24 cellular contexts compared by ENCODE assay signal in the genomic region with DNA sequence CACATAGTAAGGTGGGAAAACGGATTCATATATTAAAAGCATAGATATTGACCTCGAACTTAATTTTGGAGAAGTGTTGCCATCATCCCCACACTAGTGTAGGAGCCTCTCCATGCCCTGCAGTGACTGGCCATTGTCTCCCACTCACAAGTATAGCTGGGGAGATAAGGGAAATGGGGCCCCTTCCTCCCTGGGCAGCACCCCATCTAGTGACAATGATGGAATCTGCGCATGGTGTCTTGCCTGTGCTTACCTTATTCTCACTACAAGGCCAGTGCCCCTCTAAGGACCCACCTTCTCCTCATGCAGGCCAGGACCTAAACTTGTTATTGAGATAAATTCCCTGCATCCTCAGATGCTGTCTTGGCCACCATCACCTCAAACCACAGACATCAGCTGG.
DNase-seq lines count a peak whose midpoint lies in the region; ATAC-seq and TF ChIP-seq lines count a peak whose summit lies in the region.
"Had no signal": no experiment of that assay in that cellular context is flagged by ENCODE, and none has a peak within 500 bp of the region (broad histone marks: within the 10 kb centered on the region; RNA-seq: fewer than 3 reads in every experiment).

No MANE protein-coding gene starts in this region.

- H3K9me3 Mint-ChIP-seq in activated naive CD4-positive, alpha-beta T cell treated with anti-CD3 and anti-CD28 coated beads, Interleukin-2, amount 10 ng/mL, durations not matched to agents 7 days and 5 days, result no peaks in the 10 kb centered on the region
- H3K9me3 Mint-ChIP-seq: CD4-positive, alpha-beta T cell had no signal

- H3K27me3 ChIP-seq in Loucy (ENCODE audit: insufficient read depth, low read length, poor library complexity, severe bottlenecking), result no peaks in the 10 kb centered on the region
- H3K27me3 ChIP-seq: BLaER1 treated with 17β-estradiol and CSF1 and Interleukin-3, amounts not matched to agents 10 nM and 100 nM had no signal

- H2AFZ ChIP-seq in Loucy (ENCODE audit: low read length), result no peak overlapping the region

- no peaks in the 10 kb centered on the region for H3K36me3 ChIP-seq in Loucy (ENCODE audit: insufficient read depth, low read length)

- no peak overlapping the region for H3K27ac Mint-ChIP-seq in activated naive CD4-positive, alpha-beta T cell treated with anti-CD3 and anti-CD28 coated beads, Interleukin-2, amount 10 ng/mL, durations not matched to agents 7 days and 5 days
- H3K27ac Mint-ChIP-seq: CD4-positive, alpha-beta T cell; H9 had no signal

- H3K9ac ChIP-seq in Loucy (ENCODE audit: low read depth, low read length, poor library complexity, severe bottlenecking), result no peak overlapping the region
- H3K9ac ChIP-seq: BLaER1 treated with 17β-estradiol and CSF1 and Interleukin-3, amounts not matched to agents 10 nM and 100 nM had no signal

- no peaks in the 10 kb centered on the region for H3K9me2 ChIP-seq in Loucy (replicated peaks; ENCODE audit: low read depth, low read length)

- no peaks in the 10 kb centered on the region for H3K36me3 Mint-ChIP-seq in activated naive CD4-positive, alpha-beta T cell treated with anti-CD3 and anti-CD28 coated beads, Interleukin-2, amount 10 ng/mL, durations not matched to agents 7 days and 5 days

- no peaks in the 10 kb centered on the region for H3K4me1 ChIP-seq in Loucy (ENCODE audit: insufficient read depth, low read length, poor library complexity, severe bottlenecking)
- H3K4me1 ChIP-seq: A549; BLaER1 treated with 17β-estradiol and CSF1 and Interleukin-3, amounts not matched to agents 10 nM and 100 nM had no signal

- no peak overlapping the region for H3K4me3 Mint-ChIP-seq in activated naive CD4-positive, alpha-beta T cell treated with anti-CD3 and anti-CD28 coated beads, Interleukin-2, amount 10 ng/mL, durations not matched to agents 7 days and 5 days
- H3K4me3 Mint-ChIP-seq: CD4-positive, alpha-beta T cell; H9 had no signal

- no peaks in the 10 kb centered on the region for H3K9me3 ChIP-seq in Loucy (ENCODE audit: insufficient read depth, low read depth, low read length)
- H3K9me3 ChIP-seq: A549 had no signal

- H3K4me3 ChIP-seq in Loucy (ENCODE audit: low read length, poor library complexity, severe bottlenecking), result no peak overlapping the region
- H3K4me3 ChIP-seq in epithelial cell of proximal tubule (ENCODE audit: low read depth, low read length), result no peak overlapping the region
- H3K4me3 ChIP-seq: A549; BLaER1 treated with 17β-estradiol and CSF1 and Interleukin-3, amounts not matched to agents 10 nM and 100 nM had no signal

- CTCF ChIA-PET in activated naive CD4-positive, alpha-beta T cell treated with anti-CD3 and anti-CD28 coated beads, Interleukin-2, amount 10 ng/mL, durations not matched to agents 7 days and 5 days (lab: Charles Lee), result no interaction called here

- H3K79me2 ChIP-seq in Loucy (ENCODE audit: insufficient read depth, low read length), result no peaks in the 10 kb centered on the region

- DNase-seq in epithelial cell of proximal tubule (ENCODE audit: low read depth), result no peak
- no peak for DNase-seq in 8988T
- DNase-seq in activated naive CD4-positive, alpha-beta T cell treated with anti-CD3 and anti-CD28 coated beads, Interleukin-2, amount 10 ng/mL, durations not matched to agents 7 days and 5 days, result no peak
- DNase-seq: AML-193; CD4-positive, alpha-beta T cell; COR-L47; DMS53; H9; KBM-7; MM.1S; NCI-H2029; NCI-H446 treated with DMSO at 0.1 percent for 48 hours; NCI-H526; NCI-H82; NK-92 treated with Interleukin-12 subunit alpha and Interleukin-12 subunit beta, amount 100 ng/mL, for 24 hours; SHP77; T-helper 1 cell had no signal

- H3K27me3 Mint-ChIP-seq in activated naive CD4-positive, alpha-beta T cell treated with anti-CD3 and anti-CD28 coated beads, Interleukin-2, amount 10 ng/mL, durations not matched to agents 7 days and 5 days, result no peaks in the 10 kb centered on the region
- H3K27me3 Mint-ChIP-seq: CD4-positive, alpha-beta T cell had no signal

- no peak overlapping the region for H3K4me2 ChIP-seq in Loucy (ENCODE audit: low read depth, low read length, poor library complexity, severe bottlenecking)
- H3K4me2 ChIP-seq: A549; BLaER1 treated with 17β-estradiol and CSF1 and Interleukin-3, amounts not matched to agents 10 nM and 100 nM had no signal

- no peaks in the 10 kb centered on the region for H4K20me1 ChIP-seq in Loucy (ENCODE audit: insufficient read depth, low read length, poor library complexity, severe bottlenecking)
- H4K20me1 ChIP-seq: BLaER1 treated with 17β-estradiol and CSF1 and Interleukin-3, amounts not matched to agents 10 nM and 100 nM had no signal

- H3F3A ChIP-seq in Loucy (ENCODE audit: low read depth), result no peaks in the 10 kb centered on the region

- no peaks in the 10 kb centered on the region for H3K4me1 Mint-ChIP-seq in activated naive CD4-positive, alpha-beta T cell treated with anti-CD3 and anti-CD28 coated beads, Interleukin-2, amount 10 ng/mL, durations not matched to agents 7 days and 5 days

- ATAC-seq in GM21529 (IDR thresholded peaks at IDR 0.05; ENCODE audit: unreplicated experiment) (peak; percentile 49), HG02981 (IDR thresholded peaks at IDR 0.05; ENCODE audit: unreplicated experiment) (no peak)
- ATAC-seq: A549, Panc1 had no signal

- TF ChIP-seq CTCF in GM12872 (IDR thresholded peaks at IDR 0.05; ENCODE audit: insufficient read depth, low read depth, low read length) (peak; percentile 26; the same call in 1 of the 3 replicates), Loucy (conservative IDR thresholded peaks at IDR 0.05; ENCODE audit: low read length) (0 out of 2 replicates have a peak, but pooled peaks have one; percentile 35), epithelial cell of proximal tubule (conservative IDR thresholded peaks at IDR 0.05; ENCODE audit: low read depth, low read length) (peak; percentile 16)
